In the genomic region with DNA sequence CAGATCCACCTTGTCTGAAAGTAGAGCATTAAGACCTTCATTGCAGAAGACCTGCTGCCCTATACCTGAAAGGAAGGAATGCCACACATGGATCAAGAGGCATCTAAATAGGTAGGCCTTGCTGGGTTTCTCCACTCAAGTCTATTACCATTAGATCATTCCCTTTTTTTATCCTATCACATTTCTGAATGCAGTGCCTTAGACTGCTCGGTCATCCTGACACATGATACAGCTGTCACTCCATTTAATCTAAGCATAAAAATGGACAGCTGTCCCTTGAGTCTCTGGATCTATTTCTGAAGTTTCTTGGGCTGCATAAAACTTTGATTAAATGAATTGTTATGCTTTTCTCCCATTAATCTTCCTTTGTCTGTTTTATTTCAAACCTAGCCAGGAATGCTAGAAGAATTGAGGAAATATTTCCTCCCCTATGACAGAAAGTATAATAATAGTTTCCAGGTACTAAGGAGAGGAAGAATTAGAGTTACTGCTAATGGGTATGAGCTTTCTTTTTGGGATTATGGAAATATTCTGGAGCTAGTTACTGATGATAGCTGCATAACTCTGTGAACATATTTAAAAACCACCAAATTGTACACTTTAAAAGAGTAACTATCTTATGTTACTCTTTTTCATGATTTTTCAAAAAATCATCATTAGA, we compare ENCODE assay signal across 15 cellular contexts.
A peak's percentile ranks its signal among the peaks of the same experiment; 100 is the strongest.
DNase-seq lines count a peak whose midpoint lies in the region; ATAC-seq and TF ChIP-seq lines count a peak whose summit lies in the region.
"Had no signal": no experiment of that assay in that cellular context is flagged by ENCODE, and none has a peak within 500 bp of the region (broad histone marks: within the 10 kb centered on the region; RNA-seq: fewer than 3 reads in every experiment).

No MANE protein-coding gene starts in this region.

- no peak overlapping the region for H3K4me2 ChIP-seq in GM23338

- peaks cover 28% of the 10 kb centered on the region for H3K9me3 Mint-ChIP-seq in GM23338
- H3K9me3 Mint-ChIP-seq in activated CD4-positive, alpha-beta memory T cell treated with anti-CD3 and anti-CD28 coated beads for 36 hours, result peaks cover 17% of the 10 kb centered on the region

- peaks cover 49% of the 10 kb centered on the region for H3K36me3 Mint-ChIP-seq in GM23338 (ENCODE audit: low read depth)
- H3K36me3 Mint-ChIP-seq in activated CD4-positive, alpha-beta memory T cell treated with anti-CD3 and anti-CD28 coated beads for 36 hours, result peaks cover 7% of the 10 kb centered on the region
- H3K36me3 Mint-ChIP-seq: CD14-positive monocyte had no signal

- no peak overlapping the region for H3K4me3 Mint-ChIP-seq in GM23338
- no peak overlapping the region for H3K4me3 Mint-ChIP-seq in activated CD4-positive, alpha-beta memory T cell treated with anti-CD3 and anti-CD28 coated beads for 36 hours
- H3K4me3 Mint-ChIP-seq: CD14-positive monocyte; CD8-positive, alpha-beta T cell; HFFc6 had no signal

- TF ChIP-seq CTCF in GM23338 (conservative IDR thresholded peaks at IDR 0.05; ENCODE audit: low read depth in 2 of 2), result no peak

- CTCF ChIA-PET in activated CD4-positive, alpha-beta memory T cell treated with anti-CD3 and anti-CD28 coated beads for 36 hours (lab: Charles Lee), result no interaction called here

- H3K4me1 ChIP-seq in GM23338 (ENCODE audit: insufficient read depth) (peaks cover 38% of the 10 kb centered on the region), skeletal muscle tissue (ENCODE audit: control insufficient read depth in 3 of 3, insufficient read depth in 3 of 3, low read length in 3 of 3) (peaks cover 3 to 17% (median 7%) of the 10 kb centered on the region in 3 donors)

- DNase-seq in DMS53 (lab: John Stamatoyannopoulos, UW) (peak; percentile 33), DMS53 treated with DMSO at 0.1 percent for 48 hours (lab: John Stamatoyannopoulos, UW; ENCODE audit: unreplicated experiment) (no peak), GM23338 (ENCODE audit: low spot score) (no peak), myocyte (ENCODE audit: low read depth) (peak; percentile 81)
- no peak for DNase-seq in stimulated activated CD8-positive, alpha-beta memory T cell treated with anti-CD3 and anti-CD28 coated beads, Interleukin-4, amount 100 ng/mL, for 48 hours
- DNase-seq in activated CD4-positive, alpha-beta memory T cell treated with anti-CD3 and anti-CD28 coated beads for 36 hours, result no peak
- DNase-seq: CD8-positive, alpha-beta T cell; COR-L47; DMS153; GF-D8; HCEC 1CT; HFFc6 had no signal

- ATAC-seq in GM23338, result no peak
- ATAC-seq: CD8-positive, alpha-beta T cell had no signal

- no peak overlapping the region for H2AFZ ChIP-seq in GM23338

- H4K20me1 ChIP-seq in GM23338 (replicated peaks; ENCODE audit: insufficient read depth), result no peaks in the 10 kb centered on the region

- peaks cover 33% of the 10 kb centered on the region for H3K4me1 Mint-ChIP-seq in GM23338
- H3K4me1 Mint-ChIP-seq in activated CD4-positive, alpha-beta memory T cell treated with anti-CD3 and anti-CD28 coated beads for 36 hours (ENCODE audit: low read depth), result no peaks in the 10 kb centered on the region
- H3K4me1 Mint-ChIP-seq: CD14-positive monocyte had no signal

- peak overlapping the region in 1 of 3 donors; percentile 42 for H3K9ac ChIP-seq in skeletal muscle tissue (ENCODE audit: low read depth in 1 of 3, low read length in 3 of 3)

- H3K27ac Mint-ChIP-seq in GM23338, result no peak overlapping the region
- H3K27ac Mint-ChIP-seq in activated CD4-positive, alpha-beta memory T cell treated with anti-CD3 and anti-CD28 coated beads for 36 hours, result no peak overlapping the region
- H3K27ac Mint-ChIP-seq: CD8-positive, alpha-beta T cell; HFFc6 had no signal

- no peaks in the 10 kb centered on the region for H3K79me2 ChIP-seq in GM23338 (replicated peaks; ENCODE audit: insufficient read depth)

- no peaks in the 10 kb centered on the region; the same call in 1 of the 2 replicates for H3K9me2 ChIP-seq in GM23338 (ENCODE audit: insufficient read depth)

- H3K27me3 Mint-ChIP-seq in GM23338 (ENCODE audit: insufficient read depth, low read depth, poor library complexity), result peaks cover 5% of the 10 kb centered on the region
- no peaks in the 10 kb centered on the region for H3K27me3 Mint-ChIP-seq in activated CD4-positive, alpha-beta memory T cell treated with anti-CD3 and anti-CD28 coated beads for 36 hours

- intact Hi-C loops in activated CD4-positive, alpha-beta memory T cell treated with anti-CD3 and anti-CD28 coated beads for 36 hours (cut with micrococcal nuclease), result no loop called here

- H3K27ac ChIP-seq in GM23338 (ENCODE audit: low read depth) (peak overlapping the region; percentile 84; the same call in 1 of the 2 replicates), skeletal muscle tissue (ENCODE audit: low read depth, low read length) (peak overlapping the region; percentile 89)
- H3K27ac ChIP-seq: 22Rv1 had no signal

- H3K4me3 ChIP-seq in GM23338 (no peak overlapping the region), skeletal muscle tissue (ENCODE audit: low read length in 3 of 3) (no peak overlapping the region)

- H3K27me3 ChIP-seq in GM23338 (ENCODE audit: insufficient read depth), result no peaks in the 10 kb centered on the region
- no peaks in the 10 kb centered on the region for H3K27me3 ChIP-seq in skeletal muscle tissue (ENCODE audit: control insufficient read depth in 3 of 3, insufficient read depth in 3 of 3, low read length in 3 of 3)

- H3K9me3 ChIP-seq in skeletal muscle tissue (ENCODE audit: control insufficient read depth in 3 of 3, low read length in 3 of 3), result peaks cover 0 to 3% (median 2%) of the 10 kb centered on the region in 3 donors

- peaks cover 8% of the 10 kb centered on the region; the same call in 1 of the 2 replicates for H3K36me3 ChIP-seq in GM23338 (ENCODE audit: insufficient read depth)
- H3K36me3 ChIP-seq in skeletal muscle tissue (ENCODE audit: control insufficient read depth in 3 of 3, insufficient read depth in 3 of 3, low read length in 3 of 3), result peaks cover 0 to 3% (median 0%) of the 10 kb centered on the region in 3 donors

- POLR2A ChIA-PET in activated CD4-positive, alpha-beta memory T cell treated with anti-CD3 and anti-CD28 coated beads for 36 hours (lab: Charles Lee), result no interaction called here

- H3F3A ChIP-seq in GM23338 (replicated peaks; ENCODE audit: low read depth), result peaks cover 5% of the 10 kb centered on the region; the same call in 1 of the 2 replicates

TF ChIP-seq in GM23338, 12 proteins besides CTCF, POLR2A, EP300 and RAD21 (continues in another document):
- TF ChIP-seq EZH2phosphoT487 (IDR thresholded peaks at IDR 0.05; ENCODE audit: unreplicated experiment) (no peak), EZH2 (IDR thresholded peaks at IDR 0.05; ENCODE audit: low read depth, unreplicated experiment) (no peak), STAT1 (IDR thresholded peaks at IDR 0.05; ENCODE audit: unreplicated experiment) (no peak)
- TF ChIP-seq, protein P1, sequence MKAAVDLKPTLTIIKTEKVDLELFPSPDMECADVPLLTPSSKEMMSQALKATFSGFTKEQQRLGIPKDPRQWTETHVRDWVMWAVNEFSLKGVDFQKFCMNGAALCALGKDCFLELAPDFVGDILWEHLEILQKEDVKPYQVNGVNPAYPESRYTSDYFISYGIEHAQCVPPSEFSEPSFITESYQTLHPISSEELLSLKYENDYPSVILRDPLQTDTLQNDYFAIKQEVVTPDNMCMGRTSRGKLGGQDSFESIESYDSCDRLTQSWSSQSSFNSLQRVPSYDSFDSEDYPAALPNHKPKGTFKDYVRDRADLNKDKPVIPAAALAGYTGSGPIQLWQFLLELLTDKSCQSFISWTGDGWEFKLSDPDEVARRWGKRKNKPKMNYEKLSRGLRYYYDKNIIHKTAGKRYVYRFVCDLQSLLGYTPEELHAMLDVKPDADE (IDR thresholded peaks at IDR 0.05), result no peak
- TF ChIP-seq, protein P2, sequence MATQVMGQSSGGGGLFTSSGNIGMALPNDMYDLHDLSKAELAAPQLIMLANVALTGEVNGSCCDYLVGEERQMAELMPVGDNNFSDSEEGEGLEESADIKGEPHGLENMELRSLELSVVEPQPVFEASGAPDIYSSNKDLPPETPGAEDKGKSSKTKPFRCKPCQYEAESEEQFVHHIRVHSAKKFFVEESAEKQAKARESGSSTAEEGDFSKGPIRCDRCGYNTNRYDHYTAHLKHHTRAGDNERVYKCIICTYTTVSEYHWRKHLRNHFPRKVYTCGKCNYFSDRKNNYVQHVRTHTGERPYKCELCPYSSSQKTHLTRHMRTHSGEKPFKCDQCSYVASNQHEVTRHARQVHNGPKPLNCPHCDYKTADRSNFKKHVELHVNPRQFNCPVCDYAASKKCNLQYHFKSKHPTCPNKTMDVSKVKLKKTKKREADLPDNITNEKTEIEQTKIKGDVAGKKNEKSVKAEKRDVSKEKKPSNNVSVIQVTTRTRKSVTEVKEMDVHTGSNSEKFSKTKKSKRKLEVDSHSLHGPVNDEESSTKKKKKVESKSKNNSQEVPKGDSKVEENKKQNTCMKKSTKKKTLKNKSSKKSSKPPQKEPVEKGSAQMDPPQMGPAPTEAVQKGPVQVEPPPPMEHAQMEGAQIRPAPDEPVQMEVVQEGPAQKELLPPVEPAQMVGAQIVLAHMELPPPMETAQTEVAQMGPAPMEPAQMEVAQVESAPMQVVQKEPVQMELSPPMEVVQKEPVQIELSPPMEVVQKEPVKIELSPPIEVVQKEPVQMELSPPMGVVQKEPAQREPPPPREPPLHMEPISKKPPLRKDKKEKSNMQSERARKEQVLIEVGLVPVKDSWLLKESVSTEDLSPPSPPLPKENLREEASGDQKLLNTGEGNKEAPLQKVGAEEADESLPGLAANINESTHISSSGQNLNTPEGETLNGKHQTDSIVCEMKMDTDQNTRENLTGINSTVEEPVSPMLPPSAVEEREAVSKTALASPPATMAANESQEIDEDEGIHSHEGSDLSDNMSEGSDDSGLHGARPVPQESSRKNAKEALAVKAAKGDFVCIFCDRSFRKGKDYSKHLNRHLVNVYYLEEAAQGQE (IDR thresholded peaks at IDR 0.05; ENCODE audit: unreplicated experiment), result no peak

Comparison
In these comparisons a context has a peak if more than half of its experiments do, and no peak if none do; other contexts are left out.
1. DNase-seq: peak in DMS53 (single experiment) and myocyte (single experiment); none in DMS53 treated with DMSO at 0.1 percent for 48 hours (single experiment), GM23338 (single experiment), stimulated activated CD8-positive, alpha-beta memory T cell treated with anti-CD3 and anti-CD28 coated beads, Interleukin-4, amount 100 ng/mL, for 48 hours (single experiment) and activated CD4-positive, alpha-beta memory T cell treated with anti-CD3 and anti-CD28 coated beads for 36 hours (single experiment).